Comparison of ENCODE assay signal across 20 cellular contexts in genomic region chr3:30619318-30619717, GRCh38. TPM values are rescaled to one million over a fixed set of nuclear protein-coding genes. Genes with fewer than 3 reads are reported as not detected.
DNase-seq lines count a peak whose midpoint lies in the region; ATAC-seq and TF ChIP-seq lines count a peak whose summit lies in the region.
"Had no signal": no experiment of that assay in that cellular context is flagged by ENCODE, and none has a peak within 500 bp of the region (broad histone marks: within the 10 kb centered on the region; RNA-seq: fewer than 3 reads in every experiment).

No MANE protein-coding gene starts in this region.

- no peak overlapping the region for H3K9ac ChIP-seq in smooth muscle cell (ENCODE audit: low read depth)

- no peaks in the 10 kb centered on the region for H3K36me3 ChIP-seq in smooth muscle cell (ENCODE audit: low read depth)

- no TSS peak for BruUV-seq in Calu3 (replicated peaks; lab: Mats Ljungman, UMichigan)

- TF ChIP-seq CTCF in Calu3 (IDR thresholded peaks at IDR 0.05; ENCODE audit: unreplicated experiment) = no peak
- no peak for TF ChIP-seq CTCF in smooth muscle cell (IDR thresholded peaks at IDR 0.05; ENCODE audit: borderline replicate concordance, insufficient read depth, poor library complexity, severe bottlenecking)

- peaks cover 80% of the 10 kb centered on the region for H3K36me3 Mint-ChIP-seq in activated CD4-positive, alpha-beta T cell treated with anti-CD3 and anti-CD28 coated beads, Interleukin-2, amount 10 ng/mL, durations not matched to agents 7 days and 5 days (ENCODE audit: low read depth)
- peaks cover 41% of the 10 kb centered on the region for H3K36me3 Mint-ChIP-seq in Calu3 (ENCODE audit: insufficient read depth, unreplicated experiment)
- peaks cover 34 to 78% of the 10 kb centered on the region in 2 donors for H3K36me3 Mint-ChIP-seq in activated naive CD4-positive, alpha-beta T cell treated with anti-CD3 and anti-CD28 coated beads, Interleukin-2, amount 50 U/mL, for 72 hours
- peaks cover 31% of the 10 kb centered on the region for H3K36me3 Mint-ChIP-seq in natural killer cell treated with Interleukin-12 subunit alpha and Interleukin-12 subunit beta and Interleukin-15 and Interleukin-18, amount 100 ng/mL, for 72 hours

- H3K9me3 Mint-ChIP-seq in activated CD4-positive, alpha-beta T cell treated with anti-CD3 and anti-CD28 coated beads, Interleukin-2, amount 10 ng/mL, durations not matched to agents 7 days and 5 days = peaks cover 5% of the 10 kb centered on the region
- H3K9me3 Mint-ChIP-seq in Calu3 (ENCODE audit: low read depth, unreplicated experiment) = no peaks in the 10 kb centered on the region
- peaks cover 3 to 7% of the 10 kb centered on the region in 2 donors for H3K9me3 Mint-ChIP-seq in activated naive CD4-positive, alpha-beta T cell treated with anti-CD3 and anti-CD28 coated beads, Interleukin-2, amount 50 U/mL, for 72 hours
- no peaks in the 10 kb centered on the region for H3K9me3 Mint-ChIP-seq in natural killer cell treated with Interleukin-12 subunit alpha and Interleukin-12 subunit beta and Interleukin-15 and Interleukin-18, amount 100 ng/mL, for 72 hours
- H3K9me3 Mint-ChIP-seq: brain, HFFc6 had no signal

- H3K79me2 ChIP-seq in smooth muscle cell (ENCODE audit: low read depth) = peaks cover 92% of the 10 kb centered on the region

- DNase-seq in activated CD4-positive, alpha-beta T cell treated with anti-CD3 and anti-CD28 coated beads, Interleukin-2, amount 10 ng/mL, durations not matched to agents 7 days and 5 days = no peak
- no peak for DNase-seq in activated CD4-positive, alpha-beta T cell treated with anti-CD3 and anti-CD28 coated beads, Interleukin-2, amount 50 U/mL, for 4 hours
- no peak for DNase-seq in Calu3
- no peak for DNase-seq in activated naive CD4-positive, alpha-beta T cell treated with anti-CD3 and anti-CD28 coated beads, Interleukin-2, amount 50 U/mL, for 72 hours (ENCODE audit: low spot score in 2 of 2)
- DNase-seq in natural killer cell treated with Interleukin-12 subunit alpha and Interleukin-12 subunit beta and Interleukin-15 and Interleukin-18, amount 100 ng/mL, for 72 hours (ENCODE audit: low spot score) = no peak
- DNase-seq in smooth muscle cell (lab: John Stamatoyannopoulos, UW; ENCODE audit: unreplicated experiment) = no peak
- DNase-seq: COR-L47; GDM1; HFFc6; NCI-H1105 treated with DMSO at 0.1 percent for 48 hours; NCI-H2171; occipital lobe; sigmoid colon; stimulated activated CD4-positive, alpha-beta T cell treated with anti-CD3 and anti-CD28 coated beads, Interleukin-4, amount 100 ng/mL, for 24 hours; SW 1271; upper lobe of left lung had no signal

- no peak for ATAC-seq in activated naive CD4-positive, alpha-beta T cell treated with anti-CD3 and anti-CD28 coated beads, Interleukin-2, amount 50 U/mL, for 72 hours
- ATAC-seq in natural killer cell treated with Interleukin-12 subunit alpha and Interleukin-12 subunit beta and Interleukin-15 and Interleukin-18, amount 100 ng/mL, for 72 hours = no peak
- ATAC-seq in HG03139 (IDR thresholded peaks at IDR 0.05; ENCODE audit: unreplicated experiment) (no peak), HG03521 (IDR thresholded peaks at IDR 0.05; ENCODE audit: unreplicated experiment) (no peak)
- ATAC-seq: A549 had no signal

- WGBS in smooth muscle cell (ENCODE audit: low lambda C conversion rate) = 92% methylated on average over 1 of the region's 1 CpG

- H3K4me2 ChIP-seq in smooth muscle cell = no peak overlapping the region
- H3K4me2 ChIP-seq: A549 had no signal

- POLR2A ChIA-PET in activated CD4-positive, alpha-beta T cell treated with anti-CD3 and anti-CD28 coated beads, Interleukin-2, amount 10 ng/mL, durations not matched to agents 7 days and 5 days (lab: Charles Lee) = interaction anchor here (1.4 kb wide), 1 partner anchor 39 kb away, joined by 4 read pairs; no protein-coding TSS in a partner anchor

- peak overlapping the region; percentile 46 for H3K4me3 Mint-ChIP-seq in activated CD4-positive, alpha-beta T cell treated with anti-CD3 and anti-CD28 coated beads, Interleukin-2, amount 10 ng/mL, durations not matched to agents 7 days and 5 days
- no peak overlapping the region for H3K4me3 Mint-ChIP-seq in Calu3 (ENCODE audit: low read depth, unreplicated experiment)
- peak overlapping the region; percentile 84 for H3K4me3 Mint-ChIP-seq in natural killer cell treated with Interleukin-12 subunit alpha and Interleukin-12 subunit beta and Interleukin-15 and Interleukin-18, amount 100 ng/mL, for 72 hours
- H3K4me3 Mint-ChIP-seq: brain, HFFc6 had no signal

- peaks cover 13% of the 10 kb centered on the region for H3K4me1 ChIP-seq in smooth muscle cell (ENCODE audit: low read depth)

- H2AFZ ChIP-seq in smooth muscle cell (ENCODE audit: low read depth) = no peak overlapping the region

- no peak overlapping the region for H3K27ac ChIP-seq in smooth muscle cell (ENCODE audit: low read depth)

- CTCF ChIA-PET in activated CD4-positive, alpha-beta T cell treated with anti-CD3 and anti-CD28 coated beads, Interleukin-2, amount 10 ng/mL, durations not matched to agents 7 days and 5 days (lab: Charles Lee) = interaction anchor here (0.9 to 2.8 kb wide), 3 partner anchors 10 to 12 kb away, joined by 3 to 16 read pairs (median 5); partner anchors contain the start of gene TGFBR2
- CTCF ChIA-PET in Calu3 (lab: Charles Lee) = no interaction called here

- intact Hi-C loops in Calu3 (cut with micrococcal nuclease; ENCODE audit: unreplicated experiment) = loop anchor here (10.0 kb wide), 1 partner anchor 505 kb away; no protein-coding TSS in a partner anchor

- no peaks in the 10 kb centered on the region for H3K27me3 ChIP-seq in smooth muscle cell (ENCODE audit: low read depth)
- H3K27me3 ChIP-seq: sigmoid colon, upper lobe of left lung had no signal

- H3F3A ChIP-seq in smooth muscle cell (ENCODE audit: low read depth) = peaks cover 16% of the 10 kb centered on the region

- H3K27me3 Mint-ChIP-seq in activated CD4-positive, alpha-beta T cell treated with anti-CD3 and anti-CD28 coated beads, Interleukin-2, amount 10 ng/mL, durations not matched to agents 7 days and 5 days = no peaks in the 10 kb centered on the region
- no peaks in the 10 kb centered on the region for H3K27me3 Mint-ChIP-seq in Calu3 (ENCODE audit: unreplicated experiment)
- no peaks in the 10 kb centered on the region for H3K27me3 Mint-ChIP-seq in natural killer cell treated with Interleukin-12 subunit alpha and Interleukin-12 subunit beta and Interleukin-15 and Interleukin-18, amount 100 ng/mL, for 72 hours
- H3K27me3 Mint-ChIP-seq: brain had no signal

- H3K9me3 ChIP-seq in smooth muscle cell (replicated peaks; ENCODE audit: low read depth) = no peaks in the 10 kb centered on the region
- H3K9me3 ChIP-seq: A549, sigmoid colon, upper lobe of left lung had no signal

- H3K27ac Mint-ChIP-seq in activated CD4-positive, alpha-beta T cell treated with anti-CD3 and anti-CD28 coated beads, Interleukin-2, amount 10 ng/mL, durations not matched to agents 7 days and 5 days = peak overlapping the region; percentile 88
- peak overlapping the region; percentile 50 for H3K27ac Mint-ChIP-seq in Calu3 (ENCODE audit: unreplicated experiment)
- peak overlapping the region; percentile 100 for H3K27ac Mint-ChIP-seq in activated naive CD4-positive, alpha-beta T cell treated with anti-CD3 and anti-CD28 coated beads, Interleukin-2, amount 50 U/mL, for 72 hours
- H3K27ac Mint-ChIP-seq in natural killer cell treated with Interleukin-12 subunit alpha and Interleukin-12 subunit beta and Interleukin-15 and Interleukin-18, amount 100 ng/mL, for 72 hours = peak overlapping the region; percentile 80 to 99
- H3K27ac Mint-ChIP-seq: brain, HFFc6 had no signal

- H4K20me1 ChIP-seq in smooth muscle cell (ENCODE audit: low read depth) = peaks cover 70% of the 10 kb centered on the region

- H3K4me3 ChIP-seq in smooth muscle cell = no peak overlapping the region
- H3K4me3 ChIP-seq: A549, sigmoid colon, upper lobe of left lung had no signal

- H3K4me1 Mint-ChIP-seq in activated CD4-positive, alpha-beta T cell treated with anti-CD3 and anti-CD28 coated beads, Interleukin-2, amount 10 ng/mL, durations not matched to agents 7 days and 5 days = peaks cover 93% of the 10 kb centered on the region
- H3K4me1 Mint-ChIP-seq in Calu3 (ENCODE audit: low read depth, unreplicated experiment) = peaks cover 54% of the 10 kb centered on the region
- H3K4me1 Mint-ChIP-seq in natural killer cell treated with Interleukin-12 subunit alpha and Interleukin-12 subunit beta and Interleukin-15 and Interleukin-18, amount 100 ng/mL, for 72 hours (ENCODE audit: low read depth in 2 of 2) = peaks cover 69 to 90% of the 10 kb centered on the region in 2 donors
- H3K4me1 Mint-ChIP-seq: brain had no signal

RNA-seq across cellular contexts. Expression of gene TGFBR2, which starts 12.9 kb away (rescaled TPM):
- 10 to 100 TPM; 74.4 to 77.8 TPM for total RNA-seq in activated CD4-positive, alpha-beta T cell treated with anti-CD3 and anti-CD28 coated beads, Interleukin-2, amount 10 ng/mL, durations not matched to agents 7 days and 5 days
- total RNA-seq in Calu3 (2022) = 103 and 105 TPM in 2 replicates
- 10 to 100 TPM; 45.0 to 74.1 TPM for total RNA-seq in activated naive CD4-positive, alpha-beta T cell treated with anti-CD3 and anti-CD28 coated beads, Interleukin-2, amount 50 U/mL, for 72 hours
- total RNA-seq in natural killer cell treated with Interleukin-12 subunit alpha and Interleukin-12 subunit beta and Interleukin-15 and Interleukin-18, amount 100 ng/mL, for 72 hours = 10 to 100 TPM; 37.3 to 38.6 TPM
- total RNA-seq in smooth muscle cell = 53.7 and 60.9 TPM in 2 replicates
- 37.5 and 39.6 TPM in 2 replicates for polyA plus RNA-seq in smooth muscle cell

Comparison
In these comparisons a context has a peak if more than half of its experiments do, and no peak if none do; other contexts are left out.
1. H3K27ac Mint-ChIP-seq: peak in every context shown above with its lines; median percentile 100 in activated naive CD4-positive, alpha-beta T cell treated with anti-CD3 and anti-CD28 coated beads, Interleukin-2, amount 50 U/mL, for 72 hours; 90 in natural killer cell treated with Interleukin-12 subunit alpha and Interleukin-12 subunit beta and Interleukin-15 and Interleukin-18, amount 100 ng/mL, for 72 hours; 88 in activated CD4-positive, alpha-beta T cell treated with anti-CD3 and anti-CD28 coated beads, Interleukin-2, amount 10 ng/mL, durations not matched to agents 7 days and 5 days; 50 in Calu3.